18 cellular contexts compared by ENCODE assay signal in genomic region chr19:6535558-6536137, GRCh38. TPM values are rescaled to one million over a fixed set of nuclear protein-coding genes. Genes with fewer than 3 reads are reported as not detected.
DNase-seq lines count a peak whose midpoint lies in the region; ATAC-seq, FAIRE-seq and TF ChIP-seq lines count a peak whose summit lies in the region.
"Had no signal": no experiment of that assay in that cellular context is flagged by ENCODE, and none has a peak within 500 bp of the region (broad histone marks: within the 10 kb centered on the region; RNA-seq: fewer than 3 reads in every experiment).

No MANE protein-coding gene starts in this region.

- H3K27me3 Mint-ChIP-seq in stimulated activated naive CD8-positive, alpha-beta T cell treated with anti-CD3 and anti-CD28 coated beads, Interleukin-15, Interleukin-2, amounts not matched to agents 100 ng/mL and 50 ng/mL, for 24 hours: peaks cover 20% of the 10 kb centered on the region
- peaks cover 3% of the 10 kb centered on the region for H3K27me3 Mint-ChIP-seq in Caco-2 (ENCODE audit: insufficient read depth, unreplicated experiment)

- in situ Hi-C loops in GM12878 (cut with MboI): no loop called here

- H3K9ac ChIP-seq in MM.1S (ENCODE audit: low read length): no peak overlapping the region
- no peak overlapping the region for H3K9ac ChIP-seq in GM12878 (ENCODE audit: control insufficient read depth, insufficient read depth, low read length)
- H3K9ac ChIP-seq: SK-N-SH had no signal

- TF ChIP-seq EP300 in GM12878 (IDR thresholded peaks at IDR 0.05; ENCODE audit: borderline replicate concordance in 1 of 2, control insufficient read depth in 1 of 2, low read depth in 2 of 2, low read length in 2 of 2): no peak

- peaks cover 22% of the 10 kb centered on the region for H3F3A ChIP-seq in MM.1S (ENCODE audit: insufficient read depth, low read length)

- peaks cover 14% of the 10 kb centered on the region for H3K36me3 Mint-ChIP-seq in stimulated activated naive CD8-positive, alpha-beta T cell treated with anti-CD3 and anti-CD28 coated beads, Interleukin-15, Interleukin-2, amounts not matched to agents 100 ng/mL and 50 ng/mL, for 24 hours (ENCODE audit: low read depth)
- H3K36me3 Mint-ChIP-seq in Caco-2 (ENCODE audit: insufficient read depth, unreplicated experiment): peaks cover 8% of the 10 kb centered on the region

- no peaks in the 10 kb centered on the region for H4K20me1 ChIP-seq in MM.1S (ENCODE audit: insufficient read depth, low read length)
- no peaks in the 10 kb centered on the region; the same call in 1 of the 2 replicates for H4K20me1 ChIP-seq in GM12878 (ENCODE audit: control insufficient read depth, insufficient read depth)

- H3K79me2 ChIP-seq in MM.1S (ENCODE audit: low read length) (peaks cover 18% of the 10 kb centered on the region), GM12878 (ENCODE audit: control insufficient read depth, insufficient read depth, low read length) (peaks cover 51% of the 10 kb centered on the region)

- H3K27ac ChIP-seq in MM.1S (ENCODE audit: low read length) (peak overlapping the region; percentile 32; the same call in 1 of the 2 replicates), GM12878 (ENCODE audit: control insufficient read depth, insufficient read depth) (no peak overlapping the region), right cardiac atrium (ENCODE audit: low read length) (no peak overlapping the region), thyroid gland (no peak overlapping the region)
- H3K27ac ChIP-seq: brain microvascular endothelial cell, colonic mucosa, right atrium auricular region, tibial nerve had no signal

- H3K36me3 ChIP-seq in MM.1S (replicated peaks; ENCODE audit: insufficient read depth, low read length): no peaks in the 10 kb centered on the region
- peaks cover 0 to 8% of the 10 kb centered on the region in 2 experiments; a peak in 2 of 4 replicates for H3K36me3 ChIP-seq in GM12878 (ENCODE audit: control insufficient read depth in 2 of 2, insufficient read depth in 2 of 2, low read length in 1 of 2)
- H3K36me3 ChIP-seq in Caco-2 (ENCODE audit: control insufficient read depth, insufficient read depth, low read length): no peaks in the 10 kb centered on the region
- no peaks in the 10 kb centered on the region for H3K36me3 ChIP-seq in thyroid gland
- H3K36me3 ChIP-seq: brain microvascular endothelial cell, colonic mucosa, right atrium auricular region had no signal

- intact Hi-C loops in GM12878 (cut with micrococcal nuclease; ENCODE audit: unreplicated experiment): no loop called here
- intact Hi-C loops in right cardiac atrium (cut with DNase I): no loop called here
- intact Hi-C loops in Caco-2 (cut with micrococcal nuclease; ENCODE audit: unreplicated experiment): no loop called here
- intact Hi-C loops in thyroid gland (cut with DNase I): no loop called here

- no peaks in the 10 kb centered on the region for H3K9me2 ChIP-seq in MM.1S (replicated peaks; ENCODE audit: insufficient read depth, low read length)
- H3K9me2 ChIP-seq: SK-N-SH had no signal

- no peak overlapping the region for H3K4me3 Mint-ChIP-seq in stimulated activated naive CD8-positive, alpha-beta T cell treated with anti-CD3 and anti-CD28 coated beads, Interleukin-15, Interleukin-2, amounts not matched to agents 100 ng/mL and 50 ng/mL, for 24 hours
- H3K4me3 Mint-ChIP-seq in Caco-2 (ENCODE audit: unreplicated experiment): no peak overlapping the region

- no peak for DNase-seq in stimulated activated naive CD8-positive, alpha-beta T cell treated with anti-CD3 and anti-CD28 coated beads, Interleukin-15, Interleukin-2, amounts not matched to agents 100 U/mL and 50 U/mL, for 24 hours
- no peak for DNase-seq in MM.1S
- no peak for DNase-seq in GM12878 (ENCODE audit: low read depth, low spot score)
- no peak for DNase-seq in 8988T
- no peak for DNase-seq in right cardiac atrium
- no peak for DNase-seq in Caco-2
- no peak for DNase-seq in thyroid gland
- DNase-seq: glutamatergic neuron, GOT3 had no signal

- H3K9me3 Mint-ChIP-seq in stimulated activated naive CD8-positive, alpha-beta T cell treated with anti-CD3 and anti-CD28 coated beads, Interleukin-15, Interleukin-2, amounts not matched to agents 100 ng/mL and 50 ng/mL, for 24 hours: no peaks in the 10 kb centered on the region
- no peaks in the 10 kb centered on the region for H3K9me3 Mint-ChIP-seq in Caco-2 (ENCODE audit: unreplicated experiment)

- 76% methylated on average over 10 of the region's 10 CpGs for WGBS in GM12878 (ENCODE audit: insufficient coverage, insufficient replicate concordance, low lambda C conversion rate, missing lambda C conversion rate)
- WGBS in right cardiac atrium: 92% methylated on average over 10 of the region's 10 CpGs
- WGBS in thyroid gland, 2 donors: 96% methylated on average over 10 of the region's 10 CpGs

- H2AFZ ChIP-seq in MM.1S (ENCODE audit: low read length) (no peak overlapping the region), GM12878 (ENCODE audit: control insufficient read depth, low read depth, low read length) (no peak overlapping the region)

- peaks cover 26% of the 10 kb centered on the region for H3K4me1 ChIP-seq in MM.1S (ENCODE audit: low read length)
- peaks cover 38% of the 10 kb centered on the region for H3K4me1 ChIP-seq in GM12878 (ENCODE audit: control insufficient read depth, insufficient read depth, low read length)
- H3K4me1 ChIP-seq in right cardiac atrium (ENCODE audit: control insufficient read depth, insufficient read depth, low read length): no peaks in the 10 kb centered on the region
- H3K4me1 ChIP-seq in Caco-2: no peaks in the 10 kb centered on the region
- peaks cover 5 to 13% of the 10 kb centered on the region in 2 donors for H3K4me1 ChIP-seq in thyroid gland
- H3K4me1 ChIP-seq: colonic mucosa had no signal

- H3K27me3 ChIP-seq in MM.1S (replicated peaks; ENCODE audit: insufficient read depth, low read length) (0 out of 2 replicates have a peak, but pooled peaks cover 5% of the 10 kb centered on the region), GM12878 (replicated peaks in 1 of 2; ENCODE audit: control insufficient read depth in 2 of 2, insufficient read depth in 2 of 2, low read length in 1 of 2) (no peaks in the 10 kb centered on the region), right cardiac atrium (ENCODE audit: control insufficient read depth, insufficient read depth) (no peaks in the 10 kb centered on the region), Caco-2 (replicated peaks; ENCODE audit: control insufficient read depth, insufficient read depth, low read length) (no peaks in the 10 kb centered on the region), thyroid gland (peaks cover 15% of the 10 kb centered on the region)
- H3K27me3 ChIP-seq: MG63 had no signal

- TF ChIP-seq RAD21 in GM12878 (IDR thresholded peaks at IDR 0.05; ENCODE audit: insufficient read depth, low read depth, low read length): no peak

- TF ChIP-seq CTCF in MM.1S (IDR thresholded peaks at IDR 0.05; ENCODE audit: low read length) (no peak), GM12878 (IDR thresholded peaks at IDR 0.05 in 2 of 3, conservative IDR thresholded peaks at IDR 0.05 in 1 of 3; ENCODE audit: control insufficient read depth in 2 of 3, extremely low read depth in 1 of 3, insufficient read depth in 1 of 3, low read depth in 3 of 3, low read length in 3 of 3) (no peak), Caco-2 (IDR thresholded peaks at IDR 0.05; ENCODE audit: insufficient read depth in 1 of 2, low read depth in 1 of 2, low read length in 1 of 2, severe bottlenecking in 1 of 2, unreplicated experiment in 1 of 2) (no peak), thyroid gland (IDR thresholded peaks at IDR 0.05) (no peak)

- peaks cover 39% of the 10 kb centered on the region for H3K4me1 Mint-ChIP-seq in stimulated activated naive CD8-positive, alpha-beta T cell treated with anti-CD3 and anti-CD28 coated beads, Interleukin-15, Interleukin-2, amounts not matched to agents 100 ng/mL and 50 ng/mL, for 24 hours (ENCODE audit: low read depth)
- H3K4me1 Mint-ChIP-seq in Caco-2 (ENCODE audit: low read depth, unreplicated experiment): no peaks in the 10 kb centered on the region

- CTCF ChIA-PET in GM12878 (lab: Yijun Ruan, JAX): interaction anchor here (0.6 to 1.9 kb wide), 7 partner anchors 13 to 96 kb away, joined by 3 to 8 read pairs (median 4); no protein-coding TSS in a partner anchor
- CTCF ChIA-PET in Caco-2 (lab: Charles Lee): no interaction called here

- BruUV-seq in GM12878 (replicated peaks; lab: Mats Ljungman, UMichigan) (TSS peak; percentile 33), Caco-2 (replicated peaks; lab: Mats Ljungman, UMichigan) (no TSS peak)

- H3K4me2 ChIP-seq in MM.1S (ENCODE audit: low read depth, low read length) (no peak overlapping the region), GM12878 (ENCODE audit: control insufficient read depth, insufficient read depth) (peak overlapping the region; percentile 22; the same call in 1 of the 2 replicates)
- H3K4me2 ChIP-seq: SK-N-SH had no signal

- SMC1A ChIA-PET in GM12878 (lab: Charles Lee; ENCODE audit: uncharacterized antibody, unreplicated experiment): interaction anchor here (0.8 to 2.2 kb wide), 20 partner anchors 9 to 200 kb away, joined by 3 to 10 read pairs (median 3); no protein-coding TSS in a partner anchor

- POLR2A ChIA-PET in GM12878 (lab: Charles Lee) (interaction anchor here (0.6 to 3.0 kb wide), 20 partner anchors 8 to 188 kb away, joined by 3 to 13 read pairs (median 4); partner anchors contain the start of genes KHSRP and TNFSF14), Caco-2 (lab: Charles Lee) (no interaction called here)

- RAD21 ChIA-PET in GM12878 (lab: Charles Lee; ENCODE audit: unreplicated experiment): interaction anchor here (0.9 to 3.5 kb wide), 14 partner anchors 13 to 139 kb away, joined by 3 to 17 read pairs (median 5); partner anchors contain the start of gene CD70

- H3K27ac Mint-ChIP-seq in stimulated activated naive CD8-positive, alpha-beta T cell treated with anti-CD3 and anti-CD28 coated beads, Interleukin-15, Interleukin-2, amounts not matched to agents 100 ng/mL and 50 ng/mL, for 24 hours: peak overlapping the region; percentile 75
- H3K27ac Mint-ChIP-seq in Caco-2 (ENCODE audit: unreplicated experiment): no peak overlapping the region

- FAIRE-seq in GM12878 (lab: Jason Lieb, UNC): no peak

- H3K4me3 ChIP-seq in MM.1S (ENCODE audit: low read length) (no peak overlapping the region), GM12878 (0 out of 2 replicates have a peak overlapping the region, but pooled peaks have one; percentile 17), right cardiac atrium (ENCODE audit: low read length) (no peak overlapping the region), Caco-2 (ENCODE audit: low read depth, low read length) (no peak overlapping the region), thyroid gland (replicated peaks in 1 of 3) (no peak overlapping the region)
- H3K4me3 ChIP-seq: colonic mucosa, MG63, right atrium auricular region, tibial nerve had no signal

- H3K9me3 ChIP-seq in MM.1S (replicated peaks; ENCODE audit: insufficient read depth, low read length) (no peaks in the 10 kb centered on the region), GM12878 (replicated peaks; ENCODE audit: control insufficient read depth, insufficient read depth, low read length) (no peaks in the 10 kb centered on the region; the same call in 2 of the 3 replicates), right cardiac atrium (ENCODE audit: control insufficient read depth, low read length) (no peaks in the 10 kb centered on the region), Caco-2 (no peaks in the 10 kb centered on the region), thyroid gland (no peaks in the 10 kb centered on the region)
- H3K9me3 ChIP-seq: colonic mucosa, MG63, right atrium auricular region, SK-N-SH, tibial nerve had no signal

- no peak for ATAC-seq in stimulated activated naive CD8-positive, alpha-beta T cell treated with anti-CD3 and anti-CD28 coated beads, Interleukin-15, Interleukin-2, amounts not matched to agents 100 U/mL and 50 U/mL, for 24 hours
- ATAC-seq in GM12878 (no peak), right cardiac atrium (no peak)
- ATAC-seq: left lobe of liver had no signal

- no peak for TF ChIP-seq POLR2A in GM12878 (IDR thresholded peaks at IDR 0.05; ENCODE audit: low read depth, low read length)
- TF ChIP-seq POLR2A in thyroid gland (IDR thresholded peaks at IDR 0.05): no peak

RNA-seq across cellular contexts. Expression of gene TNFSF9, which starts 4.8 kb away (rescaled TPM):
- total RNA-seq in GM12878 (2013; cell fraction: nucleolus; rRNA removed): 48.6 and 53.3 TPM in 2 replicates
- total RNA-seq in GM12878 (2014; rRNA removed): 72.8 and 75.3 TPM in 2 replicates
- 20.9 and 22.7 TPM in 2 replicates for total RNA-seq in GM12878 (2014; rRNA removed; fragmentation: Illumina TruSeq; extraction: Trizol)
- total RNA-seq in GM12878 (2021): 60.1 TPM in 2 replicates
- polyA plus RNA-seq in GM12878 (2011; ENCODE audit: low read depth): 20.3 TPM
- 24.6 and 33.3 TPM in 2 replicates for polyA plus RNA-seq in GM12878 (2011; rRNA removed)
- 31.1 and 35.9 TPM in 2 replicates for polyA plus RNA-seq in GM12878 (2011; cell fraction: cytosol; rRNA removed)
- 21.7 and 29.6 TPM in 2 replicates for polyA plus RNA-seq in GM12878 (2011; cell fraction: nucleus; rRNA removed)
- polyA plus RNA-seq in GM12878 (2012): 41.9 and 76.9 TPM in 2 replicates
- 13.4 and 14.7 TPM in 2 replicates for polyA plus RNA-seq in GM12878 (2014; fragmentation: Illumina TruSeq; extraction: Trizol)
- polyA plus RNA-seq in GM12878 (2014; fragmentation: Nextera tagmentation; extraction: Ambion mirVana): 10 to 100 TPM in 1 of 2 experiments, 1 to 10 TPM in 1; 6.2 to 12.8 TPM
- 46.8 and 48.0 TPM in 2 replicates for polyA plus RNA-seq in GM12878 (2014; rRNA removed)
- 10 to 100 TPM; 20.7 to 21.5 TPM for polyA plus RNA-seq in GM12878 (2016; fragmentation: Nextera tagmentation; extraction: Ambion mirVana)
- 11.6 and 25.0 TPM in 2 replicates for polyA minus RNA-seq in GM12878 (2011; rRNA and poly(A)+ RNA removed)
- 19.6 and 29.1 TPM in 2 replicates for polyA minus RNA-seq in GM12878 (2011; cell fraction: cytosol; rRNA and poly(A)+ RNA removed)
- polyA minus RNA-seq in GM12878 (2011; cell fraction: nucleus; rRNA and poly(A)+ RNA removed): 14.4 and 18.5 TPM in 2 replicates
- under 1 TPM; 0.17 to 0.91 (median 0.24) TPM for total RNA-seq in right cardiac atrium
- 0.14 TPM for polyA plus RNA-seq in right cardiac atrium
- 0.77 and 1.3 TPM in 2 replicates for total RNA-seq in Caco-2 (2022)
- under 1 TPM in 2 of 4 donors, not detected in 2; 0.45 to 0.54 TPM for total RNA-seq in thyroid gland

RNA-seq across cellular contexts. Expression of gene TUBB4A, which starts 33.5 kb away (rescaled TPM):
- 1.8 and 4.3 TPM in 2 replicates for total RNA-seq in GM12878 (2013; cell fraction: nucleolus; rRNA removed)
- 2.5 and 2.8 TPM in 2 replicates for total RNA-seq in GM12878 (2014; rRNA removed)
- 1.3 and 1.4 TPM in 2 replicates for total RNA-seq in GM12878 (2014; rRNA removed; fragmentation: Illumina TruSeq; extraction: Trizol)
- total RNA-seq in GM12878 (2021): 22.4 and 30.4 TPM in 2 replicates
- polyA plus RNA-seq in GM12878 (2011; ENCODE audit: low read depth): 1.4 TPM
- polyA plus RNA-seq in GM12878 (2011; rRNA removed): 0.12 and 0.29 TPM in 2 replicates
- polyA plus RNA-seq in GM12878 (2011; cell fraction: cytosol; rRNA removed): 1.2 and 1.6 TPM in 2 replicates
- polyA plus RNA-seq in GM12878 (2011; cell fraction: nucleus; rRNA removed): 1.1 and 2.1 TPM in 2 replicates
- 4.8 and 8.1 TPM in 2 replicates for polyA plus RNA-seq in GM12878 (2012)
- polyA plus RNA-seq in GM12878 (2014; fragmentation: Illumina TruSeq; extraction: Trizol): 5.9 and 7.1 TPM in 2 replicates
- under 1 TPM; 0.79 to 0.85 TPM for polyA plus RNA-seq in GM12878 (2014; fragmentation: Nextera tagmentation; extraction: Ambion mirVana)
- 5.1 and 7.5 TPM in 2 replicates for polyA plus RNA-seq in GM12878 (2014; rRNA removed)
- 10 to 100 TPM; 12.1 to 20.0 TPM for polyA plus RNA-seq in GM12878 (2016; fragmentation: Nextera tagmentation; extraction: Ambion mirVana)
- polyA minus RNA-seq in GM12878 (2011; rRNA and poly(A)+ RNA removed): 0.73 and 2.7 TPM in 2 replicates
- polyA minus RNA-seq in GM12878 (2011; cell fraction: cytosol; rRNA and poly(A)+ RNA removed): 3.4 and 8.4 TPM in 2 replicates
- polyA minus RNA-seq in GM12878 (2011; cell fraction: nucleus; rRNA and poly(A)+ RNA removed): 1.1 and 2.9 TPM in 2 replicates
- total RNA-seq in right cardiac atrium: 1 to 10 TPM in 3 of 4 donors, under 1 TPM in 1; 0.45 to 7.4 (median 2.7) TPM
- polyA plus RNA-seq in right cardiac atrium: 2.2 TPM
- 3.8 and 6.0 TPM in 2 replicates for total RNA-seq in Caco-2 (2022)
- total RNA-seq in thyroid gland: under 1 TPM in 3 of 4 donors, not detected in 1; 0.22 to 0.67 (median 0.59) TPM

RNA-seq across cellular contexts. Expression of gene DENND1C, which starts 54.1 kb away (rescaled TPM):
- total RNA-seq in GM12878 (2013; cell fraction: nucleolus; rRNA removed): 36.0 and 43.4 TPM in 2 replicates
- total RNA-seq in GM12878 (2014; rRNA removed) (16.4 and 24.5 TPM in 2 replicates), GM12878 (2014; rRNA removed; fragmentation: Illumina TruSeq; extraction: Trizol) (10.9 and 11.5 TPM in 2 replicates), GM12878 (2021) (50.5 and 54.3 TPM in 2 replicates), right cardiac atrium (1 to 10 TPM in 2 of 4 donors, under 1 TPM in 2; 0.54 to 1.9 (median 1.1) TPM), Caco-2 (2022) (3.5 and 4.4 TPM in 2 replicates), thyroid gland (1 to 10 TPM in 3 of 4 donors, not detected in 1; 1.3 to 2.1 (median 1.8) TPM)
- 18.1 TPM for polyA plus RNA-seq in GM12878 (2011; ENCODE audit: low read depth)
- polyA plus RNA-seq in GM12878 (2011; rRNA removed) (10.6 and 25.8 TPM in 2 replicates), GM12878 (2014; fragmentation: Illumina TruSeq; extraction: Trizol) (24.6 and 39.5 TPM in 2 replicates), GM12878 (2014; fragmentation: Nextera tagmentation; extraction: Ambion mirVana) (1 to 10 TPM; 2.4 to 2.8 TPM), GM12878 (2014; rRNA removed) (49.1 and 59.0 TPM in 2 replicates), GM12878 (2016; fragmentation: Nextera tagmentation; extraction: Ambion mirVana) (10 to 100 TPM; 45.8 to 45.9 TPM), right cardiac atrium (0.68 TPM)
- polyA plus RNA-seq in GM12878 (2011; cell fraction: cytosol; rRNA removed): 27.6 and 35.8 TPM in 2 replicates
- polyA plus RNA-seq in GM12878 (2011; cell fraction: nucleus; rRNA removed): 98.7 and 103 TPM in 2 replicates
- 39.5 and 44.4 TPM in 2 replicates for polyA plus RNA-seq in GM12878 (2012)
- polyA minus RNA-seq in GM12878 (2011; rRNA and poly(A)+ RNA removed): 8.0 and 18.8 TPM in 2 replicates
- 11.4 and 12.4 TPM in 2 replicates for polyA minus RNA-seq in GM12878 (2011; cell fraction: cytosol; rRNA and poly(A)+ RNA removed)
- polyA minus RNA-seq in GM12878 (2011; cell fraction: nucleus; rRNA and poly(A)+ RNA removed): 18.0 and 30.9 TPM in 2 replicates
- total RNA-seq: Calu3 had no signal

RNA-seq across cellular contexts. Expression of gene CD70, which starts 55.3 kb away (rescaled TPM):
- 147 and 150 TPM in 2 replicates for total RNA-seq in GM12878 (2013; cell fraction: nucleolus; rRNA removed)
- 421 and 441 TPM in 2 replicates for total RNA-seq in GM12878 (2014; rRNA removed)
- total RNA-seq in GM12878 (2014; rRNA removed; fragmentation: Illumina TruSeq; extraction: Trizol): 151 and 155 TPM in 2 replicates
- 269 and 285 TPM in 2 replicates for total RNA-seq in GM12878 (2021)
- 88.8 TPM for polyA plus RNA-seq in GM12878 (2011; ENCODE audit: low read depth)
- 117 and 262 TPM in 2 replicates for polyA plus RNA-seq in GM12878 (2011; rRNA removed)
- 434 and 636 TPM in 2 replicates for polyA plus RNA-seq in GM12878 (2011; cell fraction: cytosol; rRNA removed)
- 321 and 457 TPM in 2 replicates for polyA plus RNA-seq in GM12878 (2011; cell fraction: nucleus; rRNA removed)
- polyA plus RNA-seq in GM12878 (2012): 227 and 312 TPM in 2 replicates
- polyA plus RNA-seq in GM12878 (2014; fragmentation: Illumina TruSeq; extraction: Trizol): 9.4 and 52.9 TPM in 2 replicates
- polyA plus RNA-seq in GM12878 (2014; fragmentation: Nextera tagmentation; extraction: Ambion mirVana): 10 to 100 TPM; 16.4 to 35.8 TPM
- polyA plus RNA-seq in GM12878 (2014; rRNA removed): 405 and 437 TPM in 2 replicates
- polyA plus RNA-seq in GM12878 (2016; fragmentation: Nextera tagmentation; extraction: Ambion mirVana): 100 to 1,000 TPM; 348 to 371 TPM
- polyA minus RNA-seq in GM12878 (2011; rRNA and poly(A)+ RNA removed): 149 and 245 TPM in 2 replicates
- polyA minus RNA-seq in GM12878 (2011; cell fraction: cytosol; rRNA and poly(A)+ RNA removed): 94.1 and 120 TPM in 2 replicates
- polyA minus RNA-seq in GM12878 (2011; cell fraction: nucleus; rRNA and poly(A)+ RNA removed): 56.8 and 85.8 TPM in 2 replicates
- not detected for total RNA-seq in right cardiac atrium
- not detected for polyA plus RNA-seq in right cardiac atrium
- total RNA-seq in Caco-2 (2022): not detected in 2 replicates
- total RNA-seq in thyroid gland: under 1 TPM in 1 of 4 donors, not detected in 3; 0.73 TPM
- total RNA-seq: right atrium auricular region had no signal
